1 cellular context compared by ENCODE assay signal in genomic region chr14:101408077-101408831, GRCh38.
TF ChIP-seq lines count a peak whose summit lies in the region.

No MANE protein-coding gene starts in this region.

TF ChIP-seq in GM23338, 12 proteins besides CTCF, POLR2A, EP300 and RAD21 (continued from another document):
- TF ChIP-seq, protein P1, sequence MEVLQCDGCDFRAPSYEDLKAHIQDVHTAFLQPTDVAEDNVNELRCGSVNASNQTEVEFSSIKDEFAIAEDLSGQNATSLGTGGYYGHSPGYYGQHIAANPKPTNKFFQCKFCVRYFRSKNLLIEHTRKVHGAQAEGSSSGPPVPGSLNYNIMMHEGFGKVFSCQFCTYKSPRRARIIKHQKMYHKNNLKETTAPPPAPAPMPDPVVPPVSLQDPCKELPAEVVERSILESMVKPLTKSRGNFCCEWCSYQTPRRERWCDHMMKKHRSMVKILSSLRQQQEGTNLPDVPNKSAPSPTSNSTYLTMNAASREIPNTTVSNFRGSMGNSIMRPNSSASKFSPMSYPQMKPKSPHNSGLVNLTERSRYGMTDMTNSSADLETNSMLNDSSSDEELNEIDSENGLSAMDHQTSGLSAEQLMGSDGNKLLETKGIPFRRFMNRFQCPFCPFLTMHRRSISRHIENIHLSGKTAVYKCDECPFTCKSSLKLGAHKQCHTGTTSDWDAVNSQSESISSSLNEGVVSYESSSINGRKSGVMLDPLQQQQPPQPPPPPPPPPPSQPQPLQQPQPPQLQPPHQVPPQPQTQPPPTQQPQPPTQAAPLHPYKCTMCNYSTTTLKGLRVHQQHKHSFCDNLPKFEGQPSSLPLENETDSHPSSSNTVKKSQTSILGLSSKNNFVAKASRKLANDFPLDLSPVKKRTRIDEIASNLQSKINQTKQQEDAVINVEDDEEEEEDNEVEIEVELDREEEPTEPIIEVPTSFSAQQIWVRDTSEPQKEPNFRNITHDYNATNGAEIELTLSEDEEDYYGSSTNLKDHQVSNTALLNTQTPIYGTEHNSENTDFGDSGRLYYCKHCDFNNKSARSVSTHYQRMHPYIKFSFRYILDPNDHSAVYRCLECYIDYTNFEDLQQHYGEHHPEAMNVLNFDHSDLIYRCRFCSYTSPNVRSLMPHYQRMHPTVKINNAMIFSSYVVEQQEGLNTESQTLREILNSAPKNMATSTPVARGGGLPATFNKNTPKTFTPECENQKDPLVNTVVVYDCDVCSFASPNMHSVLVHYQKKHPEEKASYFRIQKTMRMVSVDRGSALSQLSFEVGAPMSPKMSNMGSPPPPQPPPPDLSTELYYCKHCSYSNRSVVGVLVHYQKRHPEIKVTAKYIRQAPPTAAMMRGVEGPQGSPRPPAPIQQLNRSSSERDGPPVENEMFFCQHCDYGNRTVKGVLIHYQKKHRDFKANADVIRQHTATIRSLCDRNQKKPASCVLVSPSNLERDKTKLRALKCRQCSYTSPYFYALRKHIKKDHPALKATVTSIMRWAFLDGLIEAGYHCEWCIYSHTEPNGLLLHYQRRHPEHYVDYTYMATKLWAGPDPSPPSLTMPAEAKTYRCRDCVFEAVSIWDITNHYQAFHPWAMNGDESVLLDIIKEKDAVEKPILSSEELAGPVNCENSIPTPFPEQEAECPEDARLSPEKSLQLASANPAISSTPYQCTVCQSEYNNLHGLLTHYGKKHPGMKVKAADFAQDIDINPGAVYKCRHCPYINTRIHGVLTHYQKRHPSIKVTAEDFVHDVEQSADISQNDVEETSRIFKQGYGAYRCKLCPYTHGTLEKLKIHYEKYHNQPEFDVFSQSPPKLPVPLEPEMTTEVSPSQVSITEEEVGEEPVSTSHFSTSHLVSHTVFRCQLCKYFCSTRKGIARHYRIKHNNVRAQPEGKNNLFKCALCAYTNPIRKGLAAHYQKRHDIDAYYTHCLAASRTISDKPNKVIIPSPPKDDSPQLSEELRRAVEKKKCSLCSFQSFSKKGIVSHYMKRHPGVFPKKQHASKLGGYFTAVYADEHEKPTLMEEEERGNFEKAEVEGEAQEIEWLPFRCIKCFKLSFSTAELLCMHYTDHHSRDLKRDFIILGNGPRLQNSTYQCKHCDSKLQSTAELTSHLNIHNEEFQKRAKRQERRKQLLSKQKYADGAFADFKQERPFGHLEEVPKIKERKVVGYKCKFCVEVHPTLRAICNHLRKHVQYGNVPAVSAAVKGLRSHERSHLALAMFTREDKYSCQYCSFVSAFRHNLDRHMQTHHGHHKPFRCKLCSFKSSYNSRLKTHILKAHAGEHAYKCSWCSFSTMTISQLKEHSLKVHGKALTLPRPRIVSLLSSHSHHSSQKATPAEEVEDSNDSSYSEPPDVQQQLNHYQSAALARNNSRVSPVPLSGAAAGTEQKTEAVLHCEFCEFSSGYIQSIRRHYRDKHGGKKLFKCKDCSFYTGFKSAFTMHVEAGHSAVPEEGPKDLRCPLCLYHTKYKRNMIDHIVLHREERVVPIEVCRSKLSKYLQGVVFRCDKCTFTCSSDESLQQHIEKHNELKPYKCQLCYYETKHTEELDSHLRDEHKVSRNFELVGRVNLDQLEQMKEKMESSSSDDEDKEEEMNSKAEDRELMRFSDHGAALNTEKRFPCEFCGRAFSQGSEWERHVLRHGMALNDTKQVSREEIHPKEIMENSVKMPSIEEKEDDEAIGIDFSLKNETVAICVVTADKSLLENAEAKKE (CRISPR knock-in tag; IDR thresholded peaks at IDR 0.05): no peak
- TF ChIP-seq CREB1 (CRISPR knock-in tag; IDR thresholded peaks at IDR 0.05; ENCODE audit: low read depth): no peak
- TF ChIP-seq NANOG (IDR thresholded peaks at IDR 0.05; ENCODE audit: borderline replicate concordance): no peak
- no peak for TF ChIP-seq EZH2 (IDR thresholded peaks at IDR 0.05; ENCODE audit: low read depth, unreplicated experiment)
- TF ChIP-seq EZH2phosphoT487 (IDR thresholded peaks at IDR 0.05; ENCODE audit: unreplicated experiment): no peak
- no peak for TF ChIP-seq POLR2AphosphoS5 (IDR thresholded peaks at IDR 0.05; ENCODE audit: low read depth)
- TF ChIP-seq STAT1 (IDR thresholded peaks at IDR 0.05; ENCODE audit: unreplicated experiment): no peak
